In the genomic region with DNA sequence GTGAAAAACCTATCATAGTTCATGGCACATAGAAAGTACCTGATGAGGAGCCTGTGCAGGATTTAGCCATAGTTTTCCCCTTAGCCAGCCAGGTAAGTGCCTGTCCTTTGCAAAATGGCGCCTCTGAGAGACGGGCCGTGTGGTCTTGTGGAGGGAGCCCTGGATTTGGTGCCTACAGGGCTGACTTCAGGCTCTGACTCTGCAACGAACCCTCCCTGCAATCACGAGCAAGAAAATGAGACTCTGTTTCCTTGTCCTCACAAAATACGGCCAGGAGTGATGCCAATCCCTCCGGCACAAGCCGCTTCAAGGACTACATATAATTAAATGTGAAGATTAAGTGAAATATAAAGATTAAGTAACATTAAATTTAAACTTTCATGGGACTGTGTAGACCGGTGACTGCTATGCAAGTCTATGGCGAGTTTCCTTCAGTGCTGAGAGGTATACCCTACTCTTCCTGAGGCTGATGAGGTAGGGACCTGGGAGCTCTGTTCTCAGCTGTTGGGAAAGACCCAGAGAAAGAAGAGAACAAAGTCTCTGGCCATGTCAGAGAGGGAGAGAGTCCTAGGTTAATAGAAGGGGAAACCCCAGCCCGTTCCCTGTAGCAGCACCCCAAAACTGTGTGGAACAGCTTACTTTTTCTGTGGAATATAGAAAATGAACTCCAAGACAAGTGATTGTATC, we compare ENCODE assay signal across 1 cellular context.
TF ChIP-seq lines count a peak whose summit lies in the region.

No MANE protein-coding gene starts in this region.

TF ChIP-seq in GM12878, 131 proteins besides CTCF, POLR2A, EP300 and RAD21:
- TF ChIP-seq ZSCAN29 (IDR thresholded peaks at IDR 0.05) (no peak), TCF12 (IDR thresholded peaks at IDR 0.05; ENCODE audit: low read depth, low read length) (no peak), JUNB (IDR thresholded peaks at IDR 0.05) (no peak), PML (IDR thresholded peaks at IDR 0.05; ENCODE audit: low read length) (no peak), MTA3 (IDR thresholded peaks at IDR 0.05; ENCODE audit: borderline replicate concordance, low read length) (no peak)
- TF ChIP-seq, protein P1, sequence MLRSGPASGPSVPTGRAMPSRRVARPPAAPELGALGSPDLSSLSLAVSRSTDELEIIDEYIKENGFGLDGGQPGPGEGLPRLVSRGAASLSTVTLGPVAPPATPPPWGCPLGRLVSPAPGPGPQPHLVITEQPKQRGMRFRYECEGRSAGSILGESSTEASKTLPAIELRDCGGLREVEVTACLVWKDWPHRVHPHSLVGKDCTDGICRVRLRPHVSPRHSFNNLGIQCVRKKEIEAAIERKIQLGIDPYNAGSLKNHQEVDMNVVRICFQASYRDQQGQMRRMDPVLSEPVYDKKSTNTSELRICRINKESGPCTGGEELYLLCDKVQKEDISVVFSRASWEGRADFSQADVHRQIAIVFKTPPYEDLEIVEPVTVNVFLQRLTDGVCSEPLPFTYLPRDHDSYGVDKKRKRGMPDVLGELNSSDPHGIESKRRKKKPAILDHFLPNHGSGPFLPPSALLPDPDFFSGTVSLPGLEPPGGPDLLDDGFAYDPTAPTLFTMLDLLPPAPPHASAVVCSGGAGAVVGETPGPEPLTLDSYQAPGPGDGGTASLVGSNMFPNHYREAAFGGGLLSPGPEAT (IDR thresholded peaks at IDR 0.05; ENCODE audit: low read depth), result no peak
- TF ChIP-seq, protein P2, sequence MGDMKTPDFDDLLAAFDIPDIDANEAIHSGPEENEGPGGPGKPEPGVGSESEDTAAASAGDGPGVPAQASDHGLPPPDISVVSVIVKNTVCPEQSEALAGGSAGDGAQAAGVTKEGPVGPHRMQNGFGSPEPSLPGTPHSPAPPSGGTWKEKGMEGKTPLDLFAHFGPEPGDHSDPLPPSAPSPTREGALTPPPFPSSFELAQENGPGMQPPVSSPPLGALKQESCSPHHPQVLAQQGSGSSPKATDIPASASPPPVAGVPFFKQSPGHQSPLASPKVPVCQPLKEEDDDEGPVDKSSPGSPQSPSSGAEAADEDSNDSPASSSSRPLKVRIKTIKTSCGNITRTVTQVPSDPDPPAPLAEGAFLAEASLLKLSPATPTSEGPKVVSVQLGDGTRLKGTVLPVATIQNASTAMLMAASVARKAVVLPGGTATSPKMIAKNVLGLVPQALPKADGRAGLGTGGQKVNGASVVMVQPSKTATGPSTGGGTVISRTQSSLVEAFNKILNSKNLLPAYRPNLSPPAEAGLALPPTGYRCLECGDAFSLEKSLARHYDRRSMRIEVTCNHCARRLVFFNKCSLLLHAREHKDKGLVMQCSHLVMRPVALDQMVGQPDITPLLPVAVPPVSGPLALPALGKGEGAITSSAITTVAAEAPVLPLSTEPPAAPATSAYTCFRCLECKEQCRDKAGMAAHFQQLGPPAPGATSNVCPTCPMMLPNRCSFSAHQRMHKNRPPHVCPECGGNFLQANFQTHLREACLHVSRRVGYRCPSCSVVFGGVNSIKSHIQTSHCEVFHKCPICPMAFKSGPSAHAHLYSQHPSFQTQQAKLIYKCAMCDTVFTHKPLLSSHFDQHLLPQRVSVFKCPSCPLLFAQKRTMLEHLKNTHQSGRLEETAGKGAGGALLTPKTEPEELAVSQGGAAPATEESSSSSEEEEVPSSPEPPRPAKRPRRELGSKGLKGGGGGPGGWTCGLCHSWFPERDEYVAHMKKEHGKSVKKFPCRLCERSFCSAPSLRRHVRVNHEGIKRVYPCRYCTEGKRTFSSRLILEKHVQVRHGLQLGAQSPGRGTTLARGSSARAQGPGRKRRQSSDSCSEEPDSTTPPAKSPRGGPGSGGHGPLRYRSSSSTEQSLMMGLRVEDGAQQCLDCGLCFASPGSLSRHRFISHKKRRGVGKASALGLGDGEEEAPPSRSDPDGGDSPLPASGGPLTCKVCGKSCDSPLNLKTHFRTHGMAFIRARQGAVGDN (IDR thresholded peaks at IDR 0.05), result no peak
